18 cellular contexts compared by ENCODE assay signal in the genomic region with DNA sequence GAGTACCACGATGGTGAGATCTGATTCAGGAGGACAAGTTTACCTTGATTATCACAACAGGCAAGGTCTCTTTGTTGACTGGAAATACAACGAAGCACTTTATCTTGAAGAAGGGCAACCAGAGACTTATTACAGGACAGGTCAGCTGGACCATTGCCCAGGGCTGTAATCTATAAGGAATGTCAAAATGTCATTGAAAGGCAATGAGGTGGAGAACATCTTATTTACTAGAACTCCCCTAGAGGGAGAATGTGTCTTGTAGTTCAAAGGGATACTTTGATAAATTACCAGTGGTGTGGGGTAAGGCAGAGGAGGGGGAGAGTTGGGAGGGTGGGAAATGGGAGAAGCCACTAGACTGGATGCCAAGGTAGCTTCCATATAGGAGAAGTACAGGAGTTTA.
"Had no signal": no experiment of that assay in that cellular context is flagged by ENCODE, and none has a peak within 500 bp of the region (broad histone marks: within the 10 kb centered on the region; RNA-seq: fewer than 3 reads in every experiment).

No MANE protein-coding gene starts in this region.

- H3K4me1 ChIP-seq: esophagus muscularis mucosa, gastroesophageal sphincter, neural progenitor cell, right lobe of liver, suprapubic skin, thyroid gland had no signal

- H3K27ac ChIP-seq: epithelial cell of prostate, esophagus muscularis mucosa, gastroesophageal sphincter, neural progenitor cell, ovary, right lobe of liver, suprapubic skin, thyroid gland had no signal

- DNase-seq: effector memory CD8-positive, alpha-beta T cell; immature natural killer cell; kidney; left colon; natural killer cell; nucleus accumbens; ovary; right lobe of liver; stimulated activated CD4-positive, alpha-beta T cell treated with anti-CD3 and anti-CD28 coated beads, Interleukin-4, amount 100 ng/mL, for 1 hour; stimulated activated CD8-positive, alpha-beta memory T cell treated with anti-CD3 and anti-CD28 coated beads, Interleukin-4, amount 100 ng/mL, for 48 hours; stimulated activated naive CD8-positive, alpha-beta T cell treated with anti-CD3 and anti-CD28 coated beads, Interleukin-15, Interleukin-2, amounts not matched to agents 100 U/mL and 50 U/mL, for 24 hours; thyroid gland had no signal

- H3K9ac ChIP-seq: neural progenitor cell had no signal

- H3K36me3 ChIP-seq: esophagus muscularis mucosa, gastroesophageal sphincter, neural progenitor cell, ovary, right lobe of liver, suprapubic skin, thyroid gland had no signal

- H3K4me3 ChIP-seq: esophagus muscularis mucosa, gastroesophageal sphincter, neural progenitor cell, ovary, right lobe of liver, suprapubic skin, thyroid gland had no signal

- ATAC-seq: effector memory CD8-positive, alpha-beta T cell; gastroesophageal sphincter; left colon; natural killer cell; right lobe of liver; stimulated activated effector memory CD8-positive, alpha-beta T cell treated with anti-CD3 and anti-CD28 coated beads, Interleukin-12 subunit alpha, Interleukin-12 subunit beta, amount 100 ng/mL, for 72 hours; stimulated activated naive CD8-positive, alpha-beta T cell treated with anti-CD3 and anti-CD28 coated beads, Interleukin-15, Interleukin-2, amounts not matched to agents 100 U/mL and 50 U/mL, for 24 hours had no signal

- H3K4me2 ChIP-seq: neural progenitor cell had no signal

- H3K27me3 ChIP-seq: esophagus muscularis mucosa, gastroesophageal sphincter, neural progenitor cell, ovary, right lobe of liver, suprapubic skin, thyroid gland had no signal
